Comparison of ENCODE assay signal across 15 cellular contexts in the genomic region with DNA sequence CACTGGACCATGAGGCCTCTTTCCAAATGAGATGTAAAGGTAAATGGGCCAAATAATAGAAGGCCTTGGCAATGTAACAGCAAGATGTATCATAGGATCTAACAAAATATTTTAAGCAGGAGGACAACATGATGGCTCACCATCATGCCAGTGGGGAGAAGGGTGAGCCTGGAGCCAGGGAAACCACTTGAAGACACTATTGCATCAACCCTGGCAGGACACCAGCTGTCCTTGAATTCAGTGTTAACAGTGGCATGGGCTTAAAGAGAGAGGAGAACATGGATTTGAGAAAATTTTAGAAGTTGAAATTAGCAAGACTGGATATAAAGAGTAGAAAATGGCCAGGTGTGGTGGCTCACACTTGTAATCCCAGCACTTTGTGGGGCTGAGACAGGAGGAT.
"Had no signal": no experiment of that assay in that cellular context is flagged by ENCODE, and none has a peak within 500 bp of the region (broad histone marks: within the 10 kb centered on the region; RNA-seq: fewer than 3 reads in every experiment).

No MANE protein-coding gene starts in this region.

- ATAC-seq: body of pancreas, gastroesophageal sphincter, natural killer cell had no signal

- H3K27ac ChIP-seq: body of pancreas, gastroesophageal sphincter, heart right ventricle, parathyroid adenoma, transverse colon had no signal

- H3K36me3 Mint-ChIP-seq: activated CD4-positive, alpha-beta memory T cell treated with anti-CD3 and anti-CD28 coated beads for 36 hours; activated naive CD8-positive, alpha-beta T cell treated with anti-CD3 and anti-CD28 coated beads for 36 hours; natural killer cell had no signal

- H3K4me3 ChIP-seq: body of pancreas, gastroesophageal sphincter, heart right ventricle, transverse colon had no signal

- H3K9me3 ChIP-seq: body of pancreas, gastroesophageal sphincter, heart right ventricle, transverse colon had no signal

- H3K4me1 Mint-ChIP-seq: activated B cell treated with CpG ODN at 0.5 μM for 24 hours had no signal

- H3K36me3 ChIP-seq: gastroesophageal sphincter, heart right ventricle, transverse colon had no signal

- H3K9ac ChIP-seq: parathyroid adenoma had no signal

- H3K4me3 Mint-ChIP-seq: activated B cell treated with CpG ODN at 0.5 μM for 24 hours; activated CD4-positive, alpha-beta memory T cell treated with anti-CD3 and anti-CD28 coated beads for 36 hours; activated naive CD8-positive, alpha-beta T cell treated with anti-CD3 and anti-CD28 coated beads for 36 hours; natural killer cell; stimulated activated naive CD8-positive, alpha-beta T cell treated with anti-CD3 and anti-CD28 coated beads, Interleukin-15, Interleukin-2, amounts not matched to agents 100 ng/mL and 50 ng/mL, for 24 hours had no signal

- DNase-seq: activated B cell treated with CpG ODN at 0.5 μM for 24 hours; activated CD4-positive, alpha-beta memory T cell treated with anti-CD3 and anti-CD28 coated beads for 36 hours; activated CD4-positive, alpha-beta T cell treated with anti-CD3 and anti-CD28 coated beads for 4 hours; activated naive CD8-positive, alpha-beta T cell treated with anti-CD3 and anti-CD28 coated beads for 36 hours; activated T-cell treated with anti-CD3 and anti-CD28 coated beads for 4 hours; body of pancreas; central memory CD4-positive, alpha-beta T cell; heart right ventricle; kidney glomerular epithelial cell; natural killer cell; SW 1271; transverse colon had no signal

- H3K27ac Mint-ChIP-seq: activated B cell treated with CpG ODN at 0.5 μM for 24 hours; activated CD4-positive, alpha-beta memory T cell treated with anti-CD3 and anti-CD28 coated beads for 36 hours; activated naive CD8-positive, alpha-beta T cell treated with anti-CD3 and anti-CD28 coated beads for 36 hours; natural killer cell; stimulated activated naive CD8-positive, alpha-beta T cell treated with anti-CD3 and anti-CD28 coated beads, Interleukin-15, Interleukin-2, amounts not matched to agents 100 ng/mL and 50 ng/mL, for 24 hours had no signal

- H2AFZ ChIP-seq: parathyroid adenoma had no signal

- H3K27me3 Mint-ChIP-seq: activated CD4-positive, alpha-beta memory T cell treated with anti-CD3 and anti-CD28 coated beads for 36 hours had no signal

- H3K79me2 ChIP-seq: parathyroid adenoma had no signal

- H3K27me3 ChIP-seq: body of pancreas, gastroesophageal sphincter, heart right ventricle, transverse colon had no signal
